In the genomic region with DNA sequence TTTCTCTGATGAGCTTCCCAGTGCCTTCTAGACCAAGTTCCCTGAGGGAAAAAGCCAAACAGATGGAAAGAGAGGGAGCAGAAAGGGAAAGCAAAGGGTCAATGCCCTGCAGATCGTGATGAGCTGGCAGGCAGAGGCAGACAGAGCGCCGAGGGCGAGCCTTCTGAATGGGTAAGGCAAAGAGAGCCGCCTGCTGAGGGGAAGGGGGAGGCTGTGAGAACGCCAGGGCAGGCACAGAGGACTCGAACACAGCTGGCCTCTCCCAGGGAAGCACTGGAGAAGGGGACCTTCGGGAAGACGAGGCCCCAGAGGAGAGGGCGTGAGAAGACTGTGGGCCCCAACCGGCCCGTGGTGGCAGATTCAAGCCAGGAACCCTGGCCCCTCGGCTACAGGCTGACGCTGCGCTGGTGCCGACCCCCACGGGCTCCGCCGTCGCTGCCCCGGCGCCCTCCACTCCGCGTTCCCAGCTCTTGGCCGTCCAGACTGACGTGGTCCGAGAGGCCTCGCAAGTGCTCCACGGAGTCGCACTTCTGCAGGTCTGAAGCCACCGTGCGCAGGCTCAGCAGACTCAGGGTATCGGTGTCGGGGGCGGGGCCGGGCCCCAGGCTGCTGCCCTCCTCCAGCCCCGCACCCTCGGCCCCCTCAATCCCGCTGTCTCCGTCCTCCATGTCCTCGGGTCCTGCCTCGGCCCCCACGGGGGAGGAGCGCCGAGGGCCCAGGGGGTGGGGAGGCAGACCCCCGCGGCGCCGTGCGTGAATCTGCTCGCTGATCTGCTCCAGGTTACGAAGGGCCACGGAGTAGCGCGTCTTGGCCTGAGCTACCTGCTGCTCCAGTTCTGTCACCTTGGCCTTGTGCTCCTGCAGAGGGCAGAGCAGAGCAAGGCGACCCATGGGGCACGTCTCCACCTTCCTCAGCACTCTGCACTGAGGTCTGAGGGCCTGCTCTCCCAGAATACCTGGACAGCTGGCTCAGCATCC, we compare ENCODE assay signal across 13 cellular contexts. TPM values are rescaled to one million over a fixed set of nuclear protein-coding genes. Genes with fewer than 3 reads are reported as not detected.
DNase-seq lines count a peak whose midpoint lies in the region; ATAC-seq and TF ChIP-seq lines count a peak whose summit lies in the region.
"Had no signal": no experiment of that assay in that cellular context is flagged by ENCODE, and none has a peak within 500 bp of the region (broad histone marks: within the 10 kb centered on the region; RNA-seq: fewer than 3 reads in every experiment).

No MANE protein-coding gene starts in this region.

- no peak overlapping the region for H3K4me3 Mint-ChIP-seq in H9

- no peaks in the 10 kb centered on the region for H3F3A ChIP-seq in DOHH2 (ENCODE audit: control insufficient read depth, insufficient read depth)

- no peaks in the 10 kb centered on the region for H3K23me2 ChIP-seq in H9 (ENCODE audit: insufficient read length, low read depth, low read length, poor library complexity, severe bottlenecking)

- no peak overlapping the region for H2AK5ac ChIP-seq in H9 (ENCODE audit: insufficient read length, low read length)

- no peak overlapping the region for H3K9ac ChIP-seq in H9 (ENCODE audit: extremely low read depth, insufficient read length, low read length)
- H3K9ac ChIP-seq: KMS-11 had no signal

- TF ChIP-seq CTCF in DOHH2 (IDR thresholded peaks at IDR 0.05; ENCODE audit: low read depth, low read length, poor library complexity, severe bottlenecking) (peak; percentile 24), H9 (conservative IDR thresholded peaks at IDR 0.05) (peak; percentile 43; the same call in 2 of the 3 replicates), cardiac fibroblast (IDR thresholded peaks at IDR 0.05; ENCODE audit: low read depth, low read length) (peak; percentile 18), mucosa of descending colon (IDR thresholded peaks at IDR 0.05) (no peak)

- no peak overlapping the region for H2BK5ac ChIP-seq in H9 (ENCODE audit: insufficient read length, low read length)

- H3K79me2 ChIP-seq in DOHH2 (ENCODE audit: control insufficient read depth, low read length) (no peaks in the 10 kb centered on the region), H9 (ENCODE audit: insufficient read depth, low read length) (no peaks in the 10 kb centered on the region)

- peaks cover 2% of the 10 kb centered on the region for H3K4me1 ChIP-seq in DOHH2 (ENCODE audit: control insufficient read depth, low read length)
- no peaks in the 10 kb centered on the region for H3K4me1 ChIP-seq in H9 (ENCODE audit: insufficient read depth, low read length)
- H3K4me1 ChIP-seq in mucosa of descending colon (ENCODE audit: low read depth) = peaks cover 2% of the 10 kb centered on the region

- no peaks in the 10 kb centered on the region for H3K79me1 ChIP-seq in H9 (ENCODE audit: insufficient read depth, low read depth, low read length, poor library complexity, severe bottlenecking)

- no peak overlapping the region for H3K14ac ChIP-seq in H9 (ENCODE audit: insufficient read depth, low read length)

- H3K18ac ChIP-seq in H9 (ENCODE audit: insufficient read length, low read depth, low read length) = no peak overlapping the region

- peaks cover 15 to 17% of the 10 kb centered on the region in 2 experiments for H3K4me1 Mint-ChIP-seq in H9

- peak; percentile 72 for DNase-seq in H9
- no peak for DNase-seq in cardiac fibroblast (ENCODE audit: low read depth in 2 of 2)
- peak in 1 of 3 donors; percentile 22 for DNase-seq in mucosa of descending colon
- no peak for DNase-seq in activated CD8-positive, alpha-beta memory T cell treated with anti-CD3 and anti-CD28 coated beads for 24 hours
- DNase-seq in NCI-H187 treated with DMSO at 0.1 percent for 48 hours (lab: John Stamatoyannopoulos, UW) = no peak
- no peak for DNase-seq in NCI-H774 (lab: John Stamatoyannopoulos, UW)
- no peak for DNase-seq in stimulated activated CD4-positive, alpha-beta T cell treated with anti-CD3 and anti-CD28 coated beads, Interleukin-4, amount 100 ng/mL, for 1 hour
- DNase-seq: activated gamma-delta T cell treated with Interleukin-2 at 50 U/mL for 16 hours, NCI-H446, SIG-M5 had no signal

- intact Hi-C loops in mucosa of descending colon (cut with DNase I, micrococcal nuclease) = no loop called here

- no peak overlapping the region for H4K5ac ChIP-seq in H9 (ENCODE audit: insufficient read length, low read depth, low read length)

- H3K4ac ChIP-seq in H9 (ENCODE audit: low read depth, low read length) = no peak overlapping the region

- no peaks in the 10 kb centered on the region for H3K9me3 Mint-ChIP-seq in H9

- H2BK15ac ChIP-seq in H9 (ENCODE audit: low read depth, low read length) = no peak overlapping the region

- no peak overlapping the region for H2AFZ ChIP-seq in H9 (ENCODE audit: low read length)

- H3K9me3 ChIP-seq in DOHH2 (ENCODE audit: control insufficient read depth, insufficient read depth, low read length) = no peaks in the 10 kb centered on the region
- H3K9me3 ChIP-seq in H9 (ENCODE audit: control insufficient read depth, low read depth, low read length) = no peaks in the 10 kb centered on the region
- no peaks in the 10 kb centered on the region for H3K9me3 ChIP-seq in mucosa of descending colon

- no peak overlapping the region for H4K8ac ChIP-seq in H9 (replicated peaks; ENCODE audit: insufficient read length, low read depth, low read length)

- H3K56ac ChIP-seq in H9 (ENCODE audit: insufficient read length, low read depth, low read length) = no peak overlapping the region

- H2BK20ac ChIP-seq in H9 (ENCODE audit: low read depth, low read length, poor library complexity, severe bottlenecking) = no peak overlapping the region

- H3K27ac ChIP-seq in DOHH2 (ENCODE audit: low read depth, low read length) = no peak overlapping the region
- H3K27ac ChIP-seq in H9 (ENCODE audit: insufficient read length, low read depth, low read length) = no peak overlapping the region
- H3K27ac ChIP-seq: KMS-11 had no signal

- H3K4me3 ChIP-seq in DOHH2 (ENCODE audit: low read length) = no peak overlapping the region
- H3K4me3 ChIP-seq in cardiac fibroblast (replicated peaks in 1 of 2; ENCODE audit: low read depth in 2 of 2, low read length in 2 of 2) = no peak overlapping the region
- H3K4me3 ChIP-seq in mucosa of descending colon = no peak overlapping the region

- no CpG with 5 or more reads among the region's 57 CpGs for WGBS in H9 (ENCODE audit: extremely low coverage, insufficient read length, low lambda C conversion rate)

- no peak overlapping the region for H2BK12ac ChIP-seq in H9 (ENCODE audit: insufficient read length, low read depth, low read length)

- no peak overlapping the region for H3T11ph ChIP-seq in H9 (ENCODE audit: low read length)

- H3K27me3 ChIP-seq in DOHH2 (ENCODE audit: control insufficient read depth, low read length) = no peaks in the 10 kb centered on the region
- H3K27me3 ChIP-seq in H9 (ENCODE audit: insufficient read depth, low read length) = no peaks in the 10 kb centered on the region

- H4K91ac ChIP-seq in H9 (ENCODE audit: insufficient read length, low read depth, low read length) = no peak overlapping the region

- H3K9me2 ChIP-seq in DOHH2 (replicated peaks; ENCODE audit: control insufficient read depth, low read length) = no peaks in the 10 kb centered on the region

- H3K36me3 Mint-ChIP-seq in H9 (ENCODE audit: insufficient read depth in 1 of 3, low read depth in 3 of 3) = peaks cover 28 to 51% (median 51%) of the 10 kb centered on the region in 3 experiments

- H3K4me2 ChIP-seq in DOHH2 (ENCODE audit: low read length) = no peak overlapping the region
- no peak overlapping the region for H3K4me2 ChIP-seq in H9 (ENCODE audit: insufficient read depth, insufficient read length, low read length)
- H3K4me2 ChIP-seq: KMS-11 had no signal

- 0 out of 7 replicates have a peak overlapping the region, but pooled peaks of 1 of the 3 experiments have one; percentile 64 for H3K27ac Mint-ChIP-seq in H9

- H3K23ac ChIP-seq in H9 (ENCODE audit: insufficient read length, low read depth, low read length) = no peak overlapping the region

- H2BK120ac ChIP-seq in H9 (ENCODE audit: low read depth, low read length, poor library complexity, severe bottlenecking) = no peak overlapping the region

- H3K27me3 Mint-ChIP-seq in H9 (ENCODE audit: low read depth) = no peaks in the 10 kb centered on the region

- no peaks in the 10 kb centered on the region for H4K20me1 ChIP-seq in DOHH2 (ENCODE audit: control insufficient read depth, insufficient read depth, low read depth, low read length)
- no peaks in the 10 kb centered on the region for H4K20me1 ChIP-seq in H9 (ENCODE audit: control insufficient read depth, insufficient read depth, insufficient read length)

- peak; percentile 42 for ATAC-seq in mucosa of descending colon

- H3K36me3 ChIP-seq in DOHH2 (ENCODE audit: control insufficient read depth, low read length) (peaks cover 32% of the 10 kb centered on the region), mucosa of descending colon (ENCODE audit: low read depth) (peaks cover 11% of the 10 kb centered on the region)

RNA-seq across cellular contexts. Expression of gene SH3BP5L, which starts 13.9 kb away (rescaled TPM):
- total RNA-seq in H9 (2021) (27.6 and 28.8 TPM in 2 replicates), mucosa of descending colon (10 to 100 TPM; 27.2 to 31.0 (median 29.3) TPM)

RNA-seq across cellular contexts. Expression of gene ZNF672, which starts 26.2 kb away (rescaled TPM):
- 28.5 and 29.4 TPM in 2 replicates for total RNA-seq in H9 (2021)
- 10 to 100 TPM; 29.6 to 38.8 (median 38.3) TPM for total RNA-seq in mucosa of descending colon

RNA-seq across cellular contexts. Expression of gene ZNF692, which starts 47.1 kb away (rescaled TPM):
- total RNA-seq in H9 (2021) = 40.0 and 40.1 TPM in 2 replicates
- 10 to 100 TPM; 26.7 to 51.7 (median 43.6) TPM for total RNA-seq in mucosa of descending colon

RNA-seq across cellular contexts. Expression of gene LYPD8, which starts 56.2 kb away (rescaled TPM):
- not detected in 2 replicates for total RNA-seq in H9 (2021)
- 100 to 1,000 TPM; 235 to 700 (median 647) TPM for total RNA-seq in mucosa of descending colon
- total RNA-seq: cerebellum had no signal
